Comparison of ENCODE assay signal across 1 cellular context in the genomic region with DNA sequence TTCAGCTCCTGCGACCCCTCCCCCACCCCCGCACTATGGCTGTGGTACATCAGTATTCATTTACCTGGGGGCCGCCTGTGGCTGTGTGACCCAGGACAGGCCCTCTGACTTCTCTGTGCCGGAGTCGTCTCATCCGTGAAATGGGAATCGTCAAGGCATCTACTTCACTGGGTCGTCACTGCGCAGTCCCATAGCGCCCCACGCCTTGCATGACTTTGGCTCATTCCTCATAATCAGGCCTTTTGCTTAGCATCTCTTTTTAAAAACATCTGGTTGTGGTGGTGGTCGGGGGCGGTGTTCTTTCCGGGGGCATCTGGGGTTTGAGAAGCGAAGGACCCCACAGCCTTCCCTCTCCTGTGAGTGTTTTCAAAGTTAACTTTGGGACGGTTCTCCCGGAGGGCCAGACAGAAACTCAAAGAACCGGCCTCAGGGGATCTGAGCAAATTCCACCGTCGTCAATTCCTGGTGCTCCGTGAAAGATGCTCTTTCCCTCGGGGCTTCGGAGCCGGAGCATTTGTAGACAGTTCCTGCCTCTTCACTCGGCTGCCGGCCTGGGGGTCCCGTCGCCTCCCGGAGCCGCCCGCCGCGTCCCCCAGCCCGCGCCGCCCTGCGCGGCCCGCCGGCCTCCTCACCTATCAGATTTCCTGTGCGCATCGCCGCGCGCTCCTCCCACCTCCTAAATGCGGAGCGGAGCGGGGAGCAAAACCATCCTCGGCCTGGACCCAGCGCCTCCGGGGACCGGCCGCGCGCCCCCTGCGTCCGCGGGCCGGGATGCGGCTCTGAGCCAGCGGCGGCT.
TF ChIP-seq lines count a peak whose summit lies in the region.

A gene with protein sequence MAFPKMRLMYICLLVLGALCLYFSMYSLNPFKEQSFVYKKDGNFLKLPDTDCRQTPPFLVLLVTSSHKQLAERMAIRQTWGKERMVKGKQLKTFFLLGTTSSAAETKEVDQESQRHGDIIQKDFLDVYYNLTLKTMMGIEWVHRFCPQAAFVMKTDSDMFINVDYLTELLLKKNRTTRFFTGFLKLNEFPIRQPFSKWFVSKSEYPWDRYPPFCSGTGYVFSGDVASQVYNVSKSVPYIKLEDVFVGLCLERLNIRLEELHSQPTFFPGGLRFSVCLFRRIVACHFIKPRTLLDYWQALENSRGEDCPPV (plus strand): TSS at position 708 of the 796 bp plus-strand sequence. CDS start 47,620 bp downstream, outside the sequence.

TF ChIP-seq in WTC11, 78 proteins besides CTCF, POLR2A, EP300 and RAD21 (continued from another document and continues in another):
- TF ChIP-seq, protein P1, sequence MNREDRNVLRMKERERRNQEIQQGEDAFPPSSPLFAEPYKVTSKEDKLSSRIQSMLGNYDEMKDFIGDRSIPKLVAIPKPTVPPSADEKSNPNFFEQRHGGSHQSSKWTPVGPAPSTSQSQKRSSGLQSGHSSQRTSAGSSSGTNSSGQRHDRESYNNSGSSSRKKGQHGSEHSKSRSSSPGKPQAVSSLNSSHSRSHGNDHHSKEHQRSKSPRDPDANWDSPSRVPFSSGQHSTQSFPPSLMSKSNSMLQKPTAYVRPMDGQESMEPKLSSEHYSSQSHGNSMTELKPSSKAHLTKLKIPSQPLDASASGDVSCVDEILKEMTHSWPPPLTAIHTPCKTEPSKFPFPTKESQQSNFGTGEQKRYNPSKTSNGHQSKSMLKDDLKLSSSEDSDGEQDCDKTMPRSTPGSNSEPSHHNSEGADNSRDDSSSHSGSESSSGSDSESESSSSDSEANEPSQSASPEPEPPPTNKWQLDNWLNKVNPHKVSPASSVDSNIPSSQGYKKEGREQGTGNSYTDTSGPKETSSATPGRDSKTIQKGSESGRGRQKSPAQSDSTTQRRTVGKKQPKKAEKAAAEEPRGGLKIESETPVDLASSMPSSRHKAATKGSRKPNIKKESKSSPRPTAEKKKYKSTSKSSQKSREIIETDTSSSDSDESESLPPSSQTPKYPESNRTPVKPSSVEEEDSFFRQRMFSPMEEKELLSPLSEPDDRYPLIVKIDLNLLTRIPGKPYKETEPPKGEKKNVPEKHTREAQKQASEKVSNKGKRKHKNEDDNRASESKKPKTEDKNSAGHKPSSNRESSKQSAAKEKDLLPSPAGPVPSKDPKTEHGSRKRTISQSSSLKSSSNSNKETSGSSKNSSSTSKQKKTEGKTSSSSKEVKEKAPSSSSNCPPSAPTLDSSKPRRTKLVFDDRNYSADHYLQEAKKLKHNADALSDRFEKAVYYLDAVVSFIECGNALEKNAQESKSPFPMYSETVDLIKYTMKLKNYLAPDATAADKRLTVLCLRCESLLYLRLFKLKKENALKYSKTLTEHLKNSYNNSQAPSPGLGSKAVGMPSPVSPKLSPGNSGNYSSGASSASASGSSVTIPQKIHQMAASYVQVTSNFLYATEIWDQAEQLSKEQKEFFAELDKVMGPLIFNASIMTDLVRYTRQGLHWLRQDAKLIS (CRISPR knock-in tag; IDR thresholded peaks at IDR 0.05; ENCODE audit: borderline replicate concordance), result no peak
- TF ChIP-seq NR2C2 (CRISPR knock-in tag; IDR thresholded peaks at IDR 0.05), result no peak
- TF ChIP-seq, protein P2, sequence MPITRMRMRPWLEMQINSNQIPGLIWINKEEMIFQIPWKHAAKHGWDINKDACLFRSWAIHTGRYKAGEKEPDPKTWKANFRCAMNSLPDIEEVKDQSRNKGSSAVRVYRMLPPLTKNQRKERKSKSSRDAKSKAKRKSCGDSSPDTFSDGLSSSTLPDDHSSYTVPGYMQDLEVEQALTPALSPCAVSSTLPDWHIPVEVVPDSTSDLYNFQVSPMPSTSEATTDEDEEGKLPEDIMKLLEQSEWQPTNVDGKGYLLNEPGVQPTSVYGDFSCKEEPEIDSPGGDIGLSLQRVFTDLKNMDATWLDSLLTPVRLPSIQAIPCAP (CRISPR knock-in tag; IDR thresholded peaks at IDR 0.05), result no peak
- no peak for TF ChIP-seq ZBTB21 (CRISPR knock-in tag; IDR thresholded peaks at IDR 0.05; ENCODE audit: borderline replicate concordance)
- TF ChIP-seq, protein P3, sequence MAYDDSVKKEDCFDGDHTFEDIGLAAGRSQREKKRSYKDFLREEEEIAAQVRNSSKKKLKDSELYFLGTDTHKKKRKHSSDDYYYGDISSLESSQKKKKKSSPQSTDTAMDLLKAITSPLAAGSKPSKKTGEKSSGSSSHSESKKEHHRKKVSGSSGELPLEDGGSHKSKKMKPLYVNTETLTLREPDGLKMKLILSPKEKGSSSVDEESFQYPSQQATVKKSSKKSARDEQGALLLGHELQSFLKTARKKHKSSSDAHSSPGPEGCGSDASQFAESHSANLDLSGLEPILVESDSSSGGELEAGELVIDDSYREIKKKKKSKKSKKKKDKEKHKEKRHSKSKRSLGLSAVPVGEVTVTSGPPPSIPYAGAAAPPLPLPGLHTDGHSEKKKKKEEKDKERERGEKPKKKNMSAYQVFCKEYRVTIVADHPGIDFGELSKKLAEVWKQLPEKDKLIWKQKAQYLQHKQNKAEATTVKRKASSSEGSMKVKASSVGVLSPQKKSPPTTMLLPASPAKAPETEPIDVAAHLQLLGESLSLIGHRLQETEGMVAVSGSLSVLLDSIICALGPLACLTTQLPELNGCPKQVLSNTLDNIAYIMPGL (CRISPR knock-in tag; IDR thresholded peaks at IDR 0.05), result 0 out of 2 replicates have a peak, but pooled peaks have one; percentile 65
- TF ChIP-seq, protein P4, sequence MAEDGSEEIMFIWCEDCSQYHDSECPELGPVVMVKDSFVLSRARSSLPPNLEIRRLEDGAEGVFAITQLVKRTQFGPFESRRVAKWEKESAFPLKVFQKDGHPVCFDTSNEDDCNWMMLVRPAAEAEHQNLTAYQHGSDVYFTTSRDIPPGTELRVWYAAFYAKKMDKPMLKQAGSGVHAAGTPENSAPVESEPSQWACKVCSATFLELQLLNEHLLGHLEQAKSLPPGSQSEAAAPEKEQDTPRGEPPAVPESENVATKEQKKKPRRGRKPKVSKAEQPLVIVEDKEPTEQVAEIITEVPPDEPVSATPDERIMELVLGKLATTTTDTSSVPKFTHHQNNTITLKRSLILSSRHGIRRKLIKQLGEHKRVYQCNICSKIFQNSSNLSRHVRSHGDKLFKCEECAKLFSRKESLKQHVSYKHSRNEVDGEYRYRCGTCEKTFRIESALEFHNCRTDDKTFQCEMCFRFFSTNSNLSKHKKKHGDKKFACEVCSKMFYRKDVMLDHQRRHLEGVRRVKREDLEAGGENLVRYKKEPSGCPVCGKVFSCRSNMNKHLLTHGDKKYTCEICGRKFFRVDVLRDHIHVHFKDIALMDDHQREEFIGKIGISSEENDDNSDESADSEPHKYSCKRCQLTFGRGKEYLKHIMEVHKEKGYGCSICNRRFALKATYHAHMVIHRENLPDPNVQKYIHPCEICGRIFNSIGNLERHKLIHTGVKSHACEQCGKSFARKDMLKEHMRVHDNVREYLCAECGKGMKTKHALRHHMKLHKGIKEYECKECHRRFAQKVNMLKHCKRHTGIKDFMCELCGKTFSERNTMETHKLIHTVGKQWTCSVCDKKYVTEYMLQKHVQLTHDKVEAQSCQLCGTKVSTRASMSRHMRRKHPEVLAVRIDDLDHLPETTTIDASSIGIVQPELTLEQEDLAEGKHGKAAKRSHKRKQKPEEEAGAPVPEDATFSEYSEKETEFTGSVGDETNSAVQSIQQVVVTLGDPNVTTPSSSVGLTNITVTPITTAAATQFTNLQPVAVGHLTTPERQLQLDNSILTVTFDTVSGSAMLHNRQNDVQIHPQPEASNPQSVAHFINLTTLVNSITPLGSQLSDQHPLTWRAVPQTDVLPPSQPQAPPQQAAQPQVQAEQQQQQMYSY (CRISPR knock-in tag; IDR thresholded peaks at IDR 0.05), result no peak
- no peak for TF ChIP-seq ESRRA (CRISPR knock-in tag; IDR thresholded peaks at IDR 0.05; ENCODE audit: borderline replicate concordance)
- TF ChIP-seq SP1 (CRISPR knock-in tag; conservative IDR thresholded peaks at IDR 0.05), result peak; percentile 66
- TF ChIP-seq NFYB (CRISPR knock-in tag; conservative IDR thresholded peaks at IDR 0.05; ENCODE audit: low read depth), result no peak
- TF ChIP-seq, protein P5, sequence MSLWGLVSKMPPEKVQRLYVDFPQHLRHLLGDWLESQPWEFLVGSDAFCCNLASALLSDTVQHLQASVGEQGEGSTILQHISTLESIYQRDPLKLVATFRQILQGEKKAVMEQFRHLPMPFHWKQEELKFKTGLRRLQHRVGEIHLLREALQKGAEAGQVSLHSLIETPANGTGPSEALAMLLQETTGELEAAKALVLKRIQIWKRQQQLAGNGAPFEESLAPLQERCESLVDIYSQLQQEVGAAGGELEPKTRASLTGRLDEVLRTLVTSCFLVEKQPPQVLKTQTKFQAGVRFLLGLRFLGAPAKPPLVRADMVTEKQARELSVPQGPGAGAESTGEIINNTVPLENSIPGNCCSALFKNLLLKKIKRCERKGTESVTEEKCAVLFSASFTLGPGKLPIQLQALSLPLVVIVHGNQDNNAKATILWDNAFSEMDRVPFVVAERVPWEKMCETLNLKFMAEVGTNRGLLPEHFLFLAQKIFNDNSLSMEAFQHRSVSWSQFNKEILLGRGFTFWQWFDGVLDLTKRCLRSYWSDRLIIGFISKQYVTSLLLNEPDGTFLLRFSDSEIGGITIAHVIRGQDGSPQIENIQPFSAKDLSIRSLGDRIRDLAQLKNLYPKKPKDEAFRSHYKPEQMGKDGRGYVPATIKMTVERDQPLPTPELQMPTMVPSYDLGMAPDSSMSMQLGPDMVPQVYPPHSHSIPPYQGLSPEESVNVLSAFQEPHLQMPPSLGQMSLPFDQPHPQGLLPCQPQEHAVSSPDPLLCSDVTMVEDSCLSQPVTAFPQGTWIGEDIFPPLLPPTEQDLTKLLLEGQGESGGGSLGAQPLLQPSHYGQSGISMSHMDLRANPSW (CRISPR knock-in tag; conservative IDR thresholded peaks at IDR 0.05; ENCODE audit: low read depth), result no peak
- no peak for TF ChIP-seq ZNF219 (CRISPR knock-in tag; IDR thresholded peaks at IDR 0.05; ENCODE audit: borderline replicate concordance)
- TF ChIP-seq, protein P6, sequence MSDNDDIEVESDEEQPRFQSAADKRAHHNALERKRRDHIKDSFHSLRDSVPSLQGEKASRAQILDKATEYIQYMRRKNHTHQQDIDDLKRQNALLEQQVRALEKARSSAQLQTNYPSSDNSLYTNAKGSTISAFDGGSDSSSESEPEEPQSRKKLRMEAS (CRISPR knock-in tag; IDR thresholded peaks at IDR 0.05), result no peak
- TF ChIP-seq, protein P7, sequence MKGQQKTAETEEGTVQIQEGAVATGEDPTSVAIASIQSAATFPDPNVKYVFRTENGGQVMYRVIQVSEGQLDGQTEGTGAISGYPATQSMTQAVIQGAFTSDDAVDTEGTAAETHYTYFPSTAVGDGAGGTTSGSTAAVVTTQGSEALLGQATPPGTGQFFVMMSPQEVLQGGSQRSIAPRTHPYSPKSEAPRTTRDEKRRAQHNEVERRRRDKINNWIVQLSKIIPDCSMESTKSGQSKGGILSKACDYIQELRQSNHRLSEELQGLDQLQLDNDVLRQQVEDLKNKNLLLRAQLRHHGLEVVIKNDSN (CRISPR knock-in tag; IDR thresholded peaks at IDR 0.05), result no peak
- no peak for TF ChIP-seq FOXJ3 (CRISPR knock-in tag; IDR thresholded peaks at IDR 0.05; ENCODE audit: borderline replicate concordance)
- TF ChIP-seq ZNF671 (CRISPR knock-in tag; IDR thresholded peaks at IDR 0.05), result no peak
- TF ChIP-seq FOXP1 (CRISPR knock-in tag; IDR thresholded peaks at IDR 0.05; ENCODE audit: borderline replicate concordance), result peak; percentile 59; the same call in 1 of the 2 replicates
- TF ChIP-seq MYBL2 (CRISPR knock-in tag; IDR thresholded peaks at IDR 0.05), result 0 out of 2 replicates have a peak, but pooled peaks have one; percentile 37
- TF ChIP-seq, protein P8, sequence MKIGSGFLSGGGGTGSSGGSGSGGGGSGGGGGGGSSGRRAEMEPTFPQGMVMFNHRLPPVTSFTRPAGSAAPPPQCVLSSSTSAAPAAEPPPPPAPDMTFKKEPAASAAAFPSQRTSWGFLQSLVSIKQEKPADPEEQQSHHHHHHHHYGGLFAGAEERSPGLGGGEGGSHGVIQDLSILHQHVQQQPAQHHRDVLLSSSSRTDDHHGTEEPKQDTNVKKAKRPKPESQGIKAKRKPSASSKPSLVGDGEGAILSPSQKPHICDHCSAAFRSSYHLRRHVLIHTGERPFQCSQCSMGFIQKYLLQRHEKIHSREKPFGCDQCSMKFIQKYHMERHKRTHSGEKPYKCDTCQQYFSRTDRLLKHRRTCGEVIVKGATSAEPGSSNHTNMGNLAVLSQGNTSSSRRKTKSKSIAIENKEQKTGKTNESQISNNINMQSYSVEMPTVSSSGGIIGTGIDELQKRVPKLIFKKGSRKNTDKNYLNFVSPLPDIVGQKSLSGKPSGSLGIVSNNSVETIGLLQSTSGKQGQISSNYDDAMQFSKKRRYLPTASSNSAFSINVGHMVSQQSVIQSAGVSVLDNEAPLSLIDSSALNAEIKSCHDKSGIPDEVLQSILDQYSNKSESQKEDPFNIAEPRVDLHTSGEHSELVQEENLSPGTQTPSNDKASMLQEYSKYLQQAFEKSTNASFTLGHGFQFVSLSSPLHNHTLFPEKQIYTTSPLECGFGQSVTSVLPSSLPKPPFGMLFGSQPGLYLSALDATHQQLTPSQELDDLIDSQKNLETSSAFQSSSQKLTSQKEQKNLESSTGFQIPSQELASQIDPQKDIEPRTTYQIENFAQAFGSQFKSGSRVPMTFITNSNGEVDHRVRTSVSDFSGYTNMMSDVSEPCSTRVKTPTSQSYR (CRISPR knock-in tag; IDR thresholded peaks at IDR 0.05), result no peak
- no peak for TF ChIP-seq ZNF416 (CRISPR knock-in tag; IDR thresholded peaks at IDR 0.05)
- TF ChIP-seq CREB1 (CRISPR knock-in tag; IDR thresholded peaks at IDR 0.05), result no peak
- peak; percentile 78 for TF ChIP-seq GTF2I (CRISPR knock-in tag; conservative IDR thresholded peaks at IDR 0.05)
- TF ChIP-seq, protein P9, sequence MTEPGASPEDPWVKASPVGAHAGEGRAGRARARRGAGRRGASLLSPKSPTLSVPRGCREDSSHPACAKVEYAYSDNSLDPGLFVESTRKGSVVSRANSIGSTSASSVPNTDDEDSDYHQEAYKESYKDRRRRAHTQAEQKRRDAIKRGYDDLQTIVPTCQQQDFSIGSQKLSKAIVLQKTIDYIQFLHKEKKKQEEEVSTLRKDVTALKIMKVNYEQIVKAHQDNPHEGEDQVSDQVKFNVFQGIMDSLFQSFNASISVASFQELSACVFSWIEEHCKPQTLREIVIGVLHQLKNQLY (CRISPR knock-in tag; IDR thresholded peaks at IDR 0.05), result no peak
- no peak for TF ChIP-seq MXD4 (CRISPR knock-in tag; IDR thresholded peaks at IDR 0.05; ENCODE audit: borderline replicate concordance)
- TF ChIP-seq, protein P10, sequence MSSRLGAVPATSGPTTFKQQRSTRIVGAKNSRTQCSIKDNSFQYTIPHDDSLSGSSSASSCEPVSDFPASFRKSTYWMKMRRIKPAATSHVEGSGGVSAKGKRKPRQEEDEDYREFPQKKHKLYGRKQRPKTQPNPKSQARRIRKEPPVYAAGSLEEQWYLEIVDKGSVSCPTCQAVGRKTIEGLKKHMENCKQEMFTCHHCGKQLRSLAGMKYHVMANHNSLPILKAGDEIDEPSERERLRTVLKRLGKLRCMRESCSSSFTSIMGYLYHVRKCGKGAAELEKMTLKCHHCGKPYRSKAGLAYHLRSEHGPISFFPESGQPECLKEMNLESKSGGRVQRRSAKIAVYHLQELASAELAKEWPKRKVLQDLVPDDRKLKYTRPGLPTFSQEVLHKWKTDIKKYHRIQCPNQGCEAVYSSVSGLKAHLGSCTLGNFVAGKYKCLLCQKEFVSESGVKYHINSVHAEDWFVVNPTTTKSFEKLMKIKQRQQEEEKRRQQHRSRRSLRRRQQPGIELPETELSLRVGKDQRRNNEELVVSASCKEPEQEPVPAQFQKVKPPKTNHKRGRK (CRISPR knock-in tag; IDR thresholded peaks at IDR 0.05; ENCODE audit: borderline replicate concordance), result no peak
- TF ChIP-seq, protein P11, sequence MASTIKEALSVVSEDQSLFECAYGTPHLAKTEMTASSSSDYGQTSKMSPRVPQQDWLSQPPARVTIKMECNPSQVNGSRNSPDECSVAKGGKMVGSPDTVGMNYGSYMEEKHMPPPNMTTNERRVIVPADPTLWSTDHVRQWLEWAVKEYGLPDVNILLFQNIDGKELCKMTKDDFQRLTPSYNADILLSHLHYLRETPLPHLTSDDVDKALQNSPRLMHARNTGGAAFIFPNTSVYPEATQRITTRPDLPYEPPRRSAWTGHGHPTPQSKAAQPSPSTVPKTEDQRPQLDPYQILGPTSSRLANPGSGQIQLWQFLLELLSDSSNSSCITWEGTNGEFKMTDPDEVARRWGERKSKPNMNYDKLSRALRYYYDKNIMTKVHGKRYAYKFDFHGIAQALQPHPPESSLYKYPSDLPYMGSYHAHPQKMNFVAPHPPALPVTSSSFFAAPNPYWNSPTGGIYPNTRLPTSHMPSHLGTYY (CRISPR knock-in tag; IDR thresholded peaks at IDR 0.05), result no peak
